ENCODE assay signal across 17 cellular contexts in genomic region chr5:159082491-159082890, GRCh38. TPM values are rescaled to one million over a fixed set of nuclear protein-coding genes. Genes with fewer than 3 reads are reported as not detected.
"Had no signal": no experiment of that assay in that cellular context is flagged by ENCODE, and none has a peak within 500 bp of the region (broad histone marks: within the 10 kb centered on the region; RNA-seq: fewer than 3 reads in every experiment).

No MANE protein-coding gene starts in this region.

- H3K4me1 Mint-ChIP-seq: naive thymus-derived CD4-positive, alpha-beta T cell; stimulated activated effector memory CD8-positive, alpha-beta T cell treated with anti-CD3 and anti-CD28 coated beads, Interleukin-12 subunit alpha, Interleukin-12 subunit beta, amount 100 ng/mL, for 72 hours had no signal

- ATAC-seq: effector memory CD8-positive, alpha-beta T cell; foreskin keratinocyte; left colon; left ventricle myocardium superior; naive thymus-derived CD4-positive, alpha-beta T cell; psoas muscle; right lobe of liver; stimulated activated effector memory CD8-positive, alpha-beta T cell treated with anti-CD3 and anti-CD28 coated beads, Interleukin-12 subunit alpha, Interleukin-12 subunit beta, amount 100 ng/mL, for 72 hours had no signal

- H3K27ac Mint-ChIP-seq: effector memory CD8-positive, alpha-beta T cell; naive thymus-derived CD4-positive, alpha-beta T cell; nephron progenitor cell; stimulated activated effector memory CD8-positive, alpha-beta T cell treated with anti-CD3 and anti-CD28 coated beads, Interleukin-12 subunit alpha, Interleukin-12 subunit beta, amount 100 ng/mL, for 72 hours had no signal

- H3K9me3 Mint-ChIP-seq: effector memory CD8-positive, alpha-beta T cell; naive thymus-derived CD4-positive, alpha-beta T cell; nephron progenitor cell; stimulated activated effector memory CD8-positive, alpha-beta T cell treated with anti-CD3 and anti-CD28 coated beads, Interleukin-12 subunit alpha, Interleukin-12 subunit beta, amount 100 ng/mL, for 72 hours had no signal

- H3K4me3 Mint-ChIP-seq: effector memory CD8-positive, alpha-beta T cell; naive thymus-derived CD4-positive, alpha-beta T cell; nephron progenitor cell; stimulated activated effector memory CD8-positive, alpha-beta T cell treated with anti-CD3 and anti-CD28 coated beads, Interleukin-12 subunit alpha, Interleukin-12 subunit beta, amount 100 ng/mL, for 72 hours had no signal

- H3K36me3 Mint-ChIP-seq: naive thymus-derived CD4-positive, alpha-beta T cell; stimulated activated effector memory CD8-positive, alpha-beta T cell treated with anti-CD3 and anti-CD28 coated beads, Interleukin-12 subunit alpha, Interleukin-12 subunit beta, amount 100 ng/mL, for 72 hours had no signal

- DNase-seq: effector memory CD8-positive, alpha-beta T cell; foreskin keratinocyte; head of caudate nucleus; left colon; left ventricle myocardium superior; naive thymus-derived CD4-positive, alpha-beta T cell; nephron progenitor cell; psoas muscle; retina; right lobe of liver; stimulated activated CD4-positive, alpha-beta T cell treated with anti-CD3 and anti-CD28 coated beads, Interleukin-4, amount 100 ng/mL, for 1 hour; stimulated activated CD8-positive, alpha-beta memory T cell treated with anti-CD3 and anti-CD28 coated beads, Interleukin-4, amount 100 ng/mL, for 48 hours; stomach; substantia nigra; transverse colon had no signal

RNA-seq across cellular contexts. Expression of gene EBF1, which starts 17.2 kb away (rescaled TPM):
- total RNA-seq: epithelial cell of proximal tubule, foreskin keratinocyte had no signal
- polyA plus RNA-seq: foreskin keratinocyte; naive thymus-derived CD4-positive, alpha-beta T cell had no signal
